Comparison of ENCODE assay signal across 18 cellular contexts in the genomic region with DNA sequence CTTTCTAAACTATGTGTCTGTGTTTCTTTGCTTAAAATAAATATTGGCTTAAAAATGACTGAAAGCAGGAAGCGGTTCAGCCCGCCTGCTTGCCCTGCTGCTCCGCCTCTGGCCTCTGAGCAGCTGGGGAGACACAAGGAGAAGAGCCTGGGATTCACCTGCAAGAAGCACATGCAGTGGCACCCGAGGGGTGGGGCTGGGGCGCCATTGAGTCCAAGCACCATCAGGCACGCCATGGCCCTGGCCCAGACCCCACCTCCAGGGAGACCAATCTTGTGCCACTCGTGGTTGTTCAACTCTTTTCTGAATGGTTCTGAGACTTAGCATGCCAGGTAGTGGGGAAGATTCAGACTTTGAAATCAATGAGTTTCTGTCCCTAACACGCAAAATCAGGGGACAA.
DNase-seq lines count a peak whose midpoint lies in the region; ATAC-seq and TF ChIP-seq lines count a peak whose summit lies in the region.
"Had no signal": no experiment of that assay in that cellular context is flagged by ENCODE, and none has a peak within 500 bp of the region (broad histone marks: within the 10 kb centered on the region; RNA-seq: fewer than 3 reads in every experiment).

No MANE protein-coding gene starts in this region.

- no peak overlapping the region for H3K27ac Mint-ChIP-seq in natural killer cell
- no peak overlapping the region for H3K27ac Mint-ChIP-seq in natural killer cell treated with Interleukin-12 subunit alpha and Interleukin-12 subunit beta and Interleukin-15 and Interleukin-18, amount 100 ng/mL, for 72 hours
- no peak overlapping the region for H3K27ac Mint-ChIP-seq in activated naive CD4-positive, alpha-beta T cell treated with anti-CD3 and anti-CD28 coated beads, Interleukin-2, amount 50 U/mL, for 72 hours
- H3K27ac Mint-ChIP-seq: CD14-positive monocyte, GM23338 had no signal

- H3K27ac ChIP-seq in VCaP, result 0 out of 2 replicates have a peak overlapping the region, but pooled peaks have one; percentile 7
- H3K27ac ChIP-seq: KMS-11 had no signal

- no peaks in the 10 kb centered on the region for H3K36me3 Mint-ChIP-seq in natural killer cell
- H3K36me3 Mint-ChIP-seq in natural killer cell treated with Interleukin-12 subunit alpha and Interleukin-12 subunit beta and Interleukin-15 and Interleukin-18, amount 100 ng/mL, for 72 hours, result no peaks in the 10 kb centered on the region
- H3K36me3 Mint-ChIP-seq in activated naive CD4-positive, alpha-beta T cell treated with anti-CD3 and anti-CD28 coated beads, Interleukin-2, amount 50 U/mL, for 72 hours, result no peaks in the 10 kb centered on the region
- H3K36me3 Mint-ChIP-seq: CD14-positive monocyte had no signal

- H3K27me3 Mint-ChIP-seq in natural killer cell (ENCODE audit: low read depth in 2 of 2), result peaks cover 0 to 4% of the 10 kb centered on the region in 2 donors
- H3K27me3 Mint-ChIP-seq in natural killer cell treated with Interleukin-12 subunit alpha and Interleukin-12 subunit beta and Interleukin-15 and Interleukin-18, amount 100 ng/mL, for 72 hours, result peaks cover 0 to 7% of the 10 kb centered on the region in 2 donors

- DNase-seq in natural killer cell, result peak; percentile 12
- DNase-seq in natural killer cell treated with Interleukin-12 subunit alpha and Interleukin-12 subunit beta and Interleukin-15 and Interleukin-18, amount 100 ng/mL, for 72 hours (ENCODE audit: low spot score), result no peak
- DNase-seq in mesenteric fat pad (ENCODE audit: low spot score), result peak; percentile 64
- no peak for DNase-seq in HT-29 (ENCODE audit: low spot score)
- no peak for DNase-seq in stimulated activated CD4-positive, alpha-beta T cell treated with anti-CD3 and anti-CD28 coated beads, Interleukin-2, amount 100 ng/mL, for 48 hours
- no peak for DNase-seq in activated naive CD4-positive, alpha-beta T cell treated with anti-CD3 and anti-CD28 coated beads, Interleukin-2, amount 50 U/mL, for 72 hours (ENCODE audit: low spot score in 2 of 2)
- DNase-seq: DMS79 treated with DMSO at 0.1 percent for 48 hours; MV-4-11; NCI-H1694 treated with DMSO at 0.1 percent for 48 hours; NCI-H2107; NCI-H510A; NCI-H748 treated with DMSO at 0.1 percent for 48 hours; NK-92 treated with Interleukin-12 subunit alpha and Interleukin-12 subunit beta, amount 100 ng/mL, for 24 hours had no signal

- H3K4me3 Mint-ChIP-seq in natural killer cell, result no peak overlapping the region
- no peak overlapping the region for H3K4me3 Mint-ChIP-seq in natural killer cell treated with Interleukin-12 subunit alpha and Interleukin-12 subunit beta and Interleukin-15 and Interleukin-18, amount 100 ng/mL, for 72 hours
- H3K4me3 Mint-ChIP-seq: CD14-positive monocyte, GM23338 had no signal

- H3K9me3 Mint-ChIP-seq in natural killer cell, result peaks cover 0 to 8% of the 10 kb centered on the region in 2 donors
- H3K9me3 Mint-ChIP-seq in natural killer cell treated with Interleukin-12 subunit alpha and Interleukin-12 subunit beta and Interleukin-15 and Interleukin-18, amount 100 ng/mL, for 72 hours, result peaks cover 13% of the 10 kb centered on the region
- H3K9me3 Mint-ChIP-seq in activated naive CD4-positive, alpha-beta T cell treated with anti-CD3 and anti-CD28 coated beads, Interleukin-2, amount 50 U/mL, for 72 hours, result peaks cover 7 to 17% of the 10 kb centered on the region in 2 donors

- no peak for ATAC-seq in natural killer cell
- no peak for ATAC-seq in natural killer cell treated with Interleukin-12 subunit alpha and Interleukin-12 subunit beta and Interleukin-15 and Interleukin-18, amount 100 ng/mL, for 72 hours
- no peak for ATAC-seq in activated naive CD4-positive, alpha-beta T cell treated with anti-CD3 and anti-CD28 coated beads, Interleukin-2, amount 50 U/mL, for 72 hours
- ATAC-seq: GM23338, Right ventricle myocardium inferior had no signal

- no peaks in the 10 kb centered on the region for H3K4me1 Mint-ChIP-seq in natural killer cell
- H3K4me1 Mint-ChIP-seq in natural killer cell treated with Interleukin-12 subunit alpha and Interleukin-12 subunit beta and Interleukin-15 and Interleukin-18, amount 100 ng/mL, for 72 hours (ENCODE audit: low read depth in 2 of 2), result no peaks in the 10 kb centered on the region
- H3K4me1 Mint-ChIP-seq: CD14-positive monocyte had no signal

- intact Hi-C loops in natural killer cell (cut with micrococcal nuclease), result no loop called here

- TF ChIP-seq CTCF in natural killer cell (IDR thresholded peaks at IDR 0.05) (no peak), VCaP (conservative IDR thresholded peaks at IDR 0.05) (no peak)

Comparison
In these comparisons a context has a peak if more than half of its experiments do, and no peak if none do; other contexts are left out.
1. DNase-seq: peak in natural killer cell (single experiment) and mesenteric fat pad (single experiment); none in natural killer cell treated with Interleukin-12 subunit alpha and Interleukin-12 subunit beta and Interleukin-15 and Interleukin-18, amount 100 ng/mL, for 72 hours (single experiment), HT-29 (single experiment), stimulated activated CD4-positive, alpha-beta T cell treated with anti-CD3 and anti-CD28 coated beads, Interleukin-2, amount 100 ng/mL, for 48 hours (0 of 2) and activated naive CD4-positive, alpha-beta T cell treated with anti-CD3 and anti-CD28 coated beads, Interleukin-2, amount 50 U/mL, for 72 hours (0 of 2).